In genomic region chrX:9566150-9566621, GRCh38 we compare ENCODE assay signal across 8 cellular contexts.
A peak's percentile ranks its signal among the peaks of the same experiment; 100 is the strongest.
DNase-seq lines count a peak whose midpoint lies in the region; ATAC-seq, FAIRE-seq and TF ChIP-seq lines count a peak whose summit lies in the region.

No MANE protein-coding gene starts in this region.

- in situ Hi-C loops in KBM-7 (cut with MboI; ENCODE audit: low pct_unique_long_range_greater_than_20kb, low sequenced_read_pairs), result no loop called here

- ATAC-seq in thoracic aorta (ENCODE audit: insufficient number of reproducible peaks, low FRiP score, low read depth), result no peak

- 8 to 27% methylated on average over 6 of the region's 6 CpGs for WGBS in esophagus squamous epithelium, 2 donors

- H3K27me3 ChIP-seq in adipocyte (replicated peaks; ENCODE audit: control insufficient read depth, insufficient read depth, low read length) (no peaks in the 10 kb centered on the region), thoracic aorta (replicated peaks; ENCODE audit: insufficient read depth) (no peaks in the 10 kb centered on the region), esophagus squamous epithelium (no peaks in the 10 kb centered on the region)

- TF ChIP-seq CTCF in kidney (IDR thresholded peaks at IDR 0.05; ENCODE audit: borderline replicate concordance, extremely low read depth, insufficient read depth) (no peak), thoracic aorta (IDR thresholded peaks at IDR 0.05) (no peak), esophagus squamous epithelium (IDR thresholded peaks at IDR 0.05) (peak in 1 of 6 experiments; percentile 21)

- H3K9me3 ChIP-seq in adipocyte (ENCODE audit: control insufficient read depth, low read length) (no peaks in the 10 kb centered on the region), kidney (ENCODE audit: control insufficient read depth in 1 of 2, low read length in 2 of 2) (no peaks in the 10 kb centered on the region), thoracic aorta (no peaks in the 10 kb centered on the region), esophagus squamous epithelium (no peaks in the 10 kb centered on the region)

- FAIRE-seq in kidney (lab: Jason Lieb, UNC), result peak; percentile 17

- H3K9ac ChIP-seq in adipocyte (ENCODE audit: low read length) (no peak overlapping the region), kidney (ENCODE audit: low read length in 2 of 2) (no peak overlapping the region)

- DNase-seq in AG08395 (ENCODE audit: low spot score), result peak; percentile 70
- DNase-seq in KBM-7, result peak; percentile 23
- DNase-seq in adipocyte (ENCODE audit: low read depth), result peak; percentile 83
- no peak for DNase-seq in kidney
- peak; percentile 21 for DNase-seq in thoracic aorta (ENCODE audit: low spot score)
- DNase-seq in activated gamma-delta T cell (lab: John Stamatoyannopoulos, UW), result no peak
- DNase-seq in NCI-H524 treated with DMSO at 0.1 percent for 48 hours (lab: John Stamatoyannopoulos, UW), result no peak
- DNase-seq in esophagus squamous epithelium (lab: John Stamatoyannopoulos, UW), result no peak

- intact Hi-C loops in kidney (cut with DNase I) (no loop called here), esophagus squamous epithelium (cut with DNase I) (no loop called here)

- no peak overlapping the region for H3K4me3 ChIP-seq in adipocyte (ENCODE audit: low read length)
- H3K4me3 ChIP-seq in kidney (ENCODE audit: low read length in 2 of 2), result no peak overlapping the region
- no peak overlapping the region for H3K4me3 ChIP-seq in thoracic aorta
- H3K4me3 ChIP-seq in esophagus squamous epithelium, result no peak overlapping the region

- peak overlapping the region; percentile 41 to 63 for H3K27ac ChIP-seq in kidney (ENCODE audit: low read depth in 2 of 2, low read length in 2 of 2)
- H3K27ac ChIP-seq in thoracic aorta, result no peak overlapping the region
- no peak overlapping the region for H3K27ac ChIP-seq in esophagus squamous epithelium

- no peak for TF ChIP-seq POLR2A in esophagus squamous epithelium (IDR thresholded peaks at IDR 0.05)

- H3K4me1 ChIP-seq in adipocyte (ENCODE audit: control insufficient read depth, insufficient read depth, low read length) (peaks cover 20% of the 10 kb centered on the region), kidney (ENCODE audit: control insufficient read depth in 1 of 2, insufficient read depth in 1 of 2, low read depth in 1 of 2, low read length in 2 of 2) (peaks cover 15 to 20% of the 10 kb centered on the region in 2 donors), thoracic aorta (ENCODE audit: control insufficient read depth in 1 of 2, low read depth in 2 of 2) (peaks cover 7 to 43% of the 10 kb centered on the region in 2 donors), esophagus squamous epithelium (peaks cover 0 to 30% (median 8%) of the 10 kb centered on the region in 3 donors)

- H3K36me3 ChIP-seq in adipocyte (ENCODE audit: control insufficient read depth, insufficient read depth, low read length, severe bottlenecking), result no peaks in the 10 kb centered on the region
- H3K36me3 ChIP-seq in kidney (ENCODE audit: control insufficient read depth in 1 of 2, insufficient read depth in 2 of 2, low read length in 2 of 2), result no peaks in the 10 kb centered on the region
- H3K36me3 ChIP-seq in thoracic aorta, result no peaks in the 10 kb centered on the region
- no peaks in the 10 kb centered on the region for H3K36me3 ChIP-seq in esophagus squamous epithelium

Comparison
In these comparisons a context has a peak if more than half of its experiments do, and no peak if none do; other contexts are left out.
1. DNase-seq: peak in AG08395 (single experiment), KBM-7 (single experiment), adipocyte (single experiment) and thoracic aorta (single experiment); none in kidney (single experiment), activated gamma-delta T cell (single experiment), NCI-H524 treated with DMSO at 0.1 percent for 48 hours (single experiment) and esophagus squamous epithelium (single experiment).
2. H3K27ac ChIP-seq: peak in kidney (2 of 2); none in thoracic aorta (0 of 2) and esophagus squamous epithelium (0 of 4).